ENCODE assay signal across 21 cellular contexts in genomic region chr19:50002386-50002960, GRCh38. TPM values are rescaled to one million over a fixed set of nuclear protein-coding genes. Genes with fewer than 3 reads are reported as not detected.
"Had no signal": no experiment of that assay in that cellular context is flagged by ENCODE, and none has a peak within 500 bp of the region (broad histone marks: within the 10 kb centered on the region; RNA-seq: fewer than 3 reads in every experiment).

No MANE protein-coding gene starts in this region.

- H3K4me2 ChIP-seq: SK-N-SH had no signal

- H3K27ac ChIP-seq: epithelial cell of prostate, foreskin keratinocyte, spleen, VCaP had no signal

- H3K9me3 ChIP-seq: SK-N-SH, spleen, tibial artery had no signal

- H3K27me3 Mint-ChIP-seq: activated CD4-positive, alpha-beta T cell treated with anti-CD3 and anti-CD28 coated beads, Interleukin-2, amount 10 ng/mL, durations not matched to agents 7 days and 5 days; activated naive CD8-positive, alpha-beta T cell had no signal

- H3K9ac ChIP-seq: SK-N-SH had no signal

- H3K27me3 ChIP-seq: foreskin keratinocyte, spleen, tibial artery had no signal

- H3K27ac Mint-ChIP-seq: activated CD4-positive, alpha-beta T cell treated with anti-CD3 and anti-CD28 coated beads, Interleukin-2, amount 10 ng/mL, durations not matched to agents 7 days and 5 days; activated naive CD8-positive, alpha-beta T cell had no signal

- DNase-seq: activated CD4-positive, alpha-beta T cell treated with anti-CD3 and anti-CD28 coated beads, Interleukin-2, amount 10 ng/mL, durations not matched to agents 7 days and 5 days; activated naive CD4-positive, alpha-beta T cell; activated T-cell treated with anti-CD3 and anti-CD28 coated beads, Interleukin-2, amount 50 U/mL, for 1 hour; cerebellar nuclear complex; cortex of kidney; foreskin keratinocyte; SK-N-SH; spleen; stimulated activated CD4-positive, alpha-beta T cell treated with anti-CD3 and anti-CD28 coated beads, Interleukin-4, amount 100 ng/mL, for 4 hours; stimulated activated naive CD8-positive, alpha-beta T cell treated with anti-CD3 and anti-CD28 coated beads, Interleukin-15, Interleukin-2, amounts not matched to agents 100 U/mL and 50 U/mL, for 24 hours; tibial artery had no signal

- ATAC-seq: activated CD4-positive, CD25-positive, alpha-beta regulatory T cell treated with anti-CD3 and anti-CD28 coated beads, Interleukin-2, amount 50 U/mL, for 24 hours; foreskin keratinocyte; left lobe of liver; stimulated activated naive CD8-positive, alpha-beta T cell treated with anti-CD3 and anti-CD28 coated beads, Interleukin-15, Interleukin-2, amounts not matched to agents 100 U/mL and 50 U/mL, for 24 hours had no signal

- H3K9me3 Mint-ChIP-seq: activated CD4-positive, alpha-beta T cell treated with anti-CD3 and anti-CD28 coated beads, Interleukin-2, amount 10 ng/mL, durations not matched to agents 7 days and 5 days had no signal

- H3K4me3 ChIP-seq: lung, spleen, tibial artery had no signal

- H3K4me3 Mint-ChIP-seq: activated CD4-positive, alpha-beta T cell treated with anti-CD3 and anti-CD28 coated beads, Interleukin-2, amount 10 ng/mL, durations not matched to agents 7 days and 5 days; activated naive CD8-positive, alpha-beta T cell had no signal

- FAIRE-seq: bronchial epithelial cell had no signal

RNA-seq across cellular contexts. Expression of gene SIGLEC11, which starts 41.5 kb away (rescaled TPM):
- total RNA-seq: activated CD4-positive, alpha-beta T cell treated with anti-CD3 and anti-CD28 coated beads, Interleukin-2, amount 10 ng/mL, durations not matched to agents 7 days and 5 days; bronchial epithelial cell; foreskin keratinocyte; kidney epithelial cell; T-helper 2 cell treated with Interferon-gamma antibody and Interleukin-4, amounts not matched to agents 100 ng/mL and 5 ng/mL, for 36 hours had no signal
- polyA plus RNA-seq: foreskin keratinocyte, neural cell, SK-N-SH had no signal
